ENCODE assay signal across 8 cellular contexts in genomic region chr21:44866780-44867179, GRCh38. TPM values are rescaled to one million over a fixed set of nuclear protein-coding genes. Genes with fewer than 3 reads are reported as not detected.
A peak's percentile ranks its signal among the peaks of the same experiment; 100 is the strongest.
DNase-seq lines count a peak whose midpoint lies in the region; ATAC-seq, FAIRE-seq and TF ChIP-seq lines count a peak whose summit lies in the region.

No MANE protein-coding gene starts in this region.

- no peaks in the 10 kb centered on the region for H3K27me3 ChIP-seq in Caco-2 (replicated peaks; ENCODE audit: control insufficient read depth, insufficient read depth, low read length)
- no peaks in the 10 kb centered on the region for H3K27me3 ChIP-seq in foreskin keratinocyte

- no peaks in the 10 kb centered on the region for H3K9me3 ChIP-seq in Caco-2

- TF ChIP-seq POLR2A in NB4 (IDR thresholded peaks at IDR 0.05; ENCODE audit: extremely low read depth, insufficient read length) = no peak

- no peaks in the 10 kb centered on the region for H3K27me3 Mint-ChIP-seq in Caco-2 (ENCODE audit: insufficient read depth, unreplicated experiment)

- peak in 1 of 2 experiments; percentile 17 for DNase-seq in Caco-2
- peak; percentile 54 for DNase-seq in NB4 (ENCODE audit: low read depth)
- peak; percentile 90 for DNase-seq in astrocyte of the hippocampus (ENCODE audit: low read depth, low spot score)
- DNase-seq in myocyte (ENCODE audit: low read depth) = peak; percentile 82
- no peak for DNase-seq in COLO829 (ENCODE audit: low spot score)
- DNase-seq in putamen (ENCODE audit: low spot score) = no peak
- no peak for DNase-seq in urothelium cell line (ENCODE audit: low spot score)
- DNase-seq in foreskin keratinocyte = no peak

- POLR2A ChIA-PET in Caco-2 (lab: Charles Lee) = interaction anchor here (0.9 kb wide), 1 partner anchor 14 kb away, joined by 3 read pairs; no protein-coding TSS in a partner anchor

- H3K36me3 ChIP-seq in Caco-2 (ENCODE audit: control insufficient read depth, insufficient read depth, low read length) = no peaks in the 10 kb centered on the region; the same call in none of the 2 replicates

- peaks cover 88% of the 10 kb centered on the region for H3K36me3 Mint-ChIP-seq in Caco-2 (ENCODE audit: insufficient read depth, unreplicated experiment)

- H3K4me3 Mint-ChIP-seq in Caco-2 (ENCODE audit: unreplicated experiment) = peak overlapping the region; percentile 22

- intact Hi-C loops in Caco-2 (cut with micrococcal nuclease; ENCODE audit: unreplicated experiment) = no loop called here

- TF ChIP-seq CTCF in Caco-2 (IDR thresholded peaks at IDR 0.05; ENCODE audit: insufficient read depth in 1 of 2, low read depth in 1 of 2, low read length in 1 of 2, severe bottlenecking in 1 of 2, unreplicated experiment in 1 of 2) (no peak), NB4 (IDR thresholded peaks at IDR 0.05; ENCODE audit: low read depth, low read length) (no peak), foreskin keratinocyte (conservative IDR thresholded peaks at IDR 0.05) (no peak)

- H3K9me3 Mint-ChIP-seq in Caco-2 (ENCODE audit: unreplicated experiment) = no peaks in the 10 kb centered on the region

- CTCF ChIA-PET in Caco-2 (lab: Charles Lee) = interaction anchor here (0.6 kb wide), 1 partner anchor 8 kb away, joined by 3 read pairs; no protein-coding TSS in a partner anchor

- H3K4me3 ChIP-seq in Caco-2 (ENCODE audit: low read depth, low read length) (no peak overlapping the region), NB4 (ENCODE audit: low read depth, low read length) (no peak overlapping the region)

- ATAC-seq in foreskin keratinocyte = no peak

- H3K4me1 ChIP-seq in Caco-2 (peaks cover 50% of the 10 kb centered on the region), foreskin keratinocyte (peaks cover 15% of the 10 kb centered on the region)

- no TSS peak for BruUV-seq in Caco-2 (replicated peaks; lab: Mats Ljungman, UMichigan)

- peak overlapping the region; percentile 88 for H3K27ac Mint-ChIP-seq in Caco-2 (ENCODE audit: unreplicated experiment)

- peaks cover 43% of the 10 kb centered on the region for H3K4me1 Mint-ChIP-seq in Caco-2 (ENCODE audit: low read depth, unreplicated experiment)

- no peak overlapping the region for H3K27ac ChIP-seq in foreskin keratinocyte

- no peak for FAIRE-seq in urothelium cell line (lab: Jason Lieb, UNC)

RNA-seq across cellular contexts. Expression of gene PTTG1IP, which starts 6.7 kb away (rescaled TPM):
- total RNA-seq in Caco-2 (2022) = 296 and 306 TPM in 2 replicates
- total RNA-seq in myocyte = 207 and 246 TPM in 2 replicates
- 370 TPM for polyA plus RNA-seq in myocyte (2012)
- 116 and 149 TPM in 2 replicates for total RNA-seq in foreskin keratinocyte
- polyA plus RNA-seq in foreskin keratinocyte = 92.9 and 104 TPM in 2 replicates

RNA-seq across cellular contexts. Expression of gene SUMO3, which starts 48.9 kb away (rescaled TPM):
- total RNA-seq in Caco-2 (2022) = 110 and 118 TPM in 2 replicates
- 78.6 and 79.5 TPM in 2 replicates for total RNA-seq in myocyte
- 123 TPM for polyA plus RNA-seq in myocyte (2012)
- total RNA-seq in foreskin keratinocyte = 127 and 134 TPM in 2 replicates
- polyA plus RNA-seq in foreskin keratinocyte = 129 and 147 TPM in 2 replicates

RNA-seq across cellular contexts. Expression of gene ITGB2, which starts 53.9 kb away (rescaled TPM):
- total RNA-seq in Caco-2 (2022) (0.48 and 1.1 TPM in 2 replicates), myocyte (2.2 and 3.2 TPM in 2 replicates), foreskin keratinocyte (6.4 and 6.5 TPM in 2 replicates)
- 19.1 TPM for polyA plus RNA-seq in myocyte (2012)
- polyA plus RNA-seq in foreskin keratinocyte = 5.0 and 5.2 TPM in 2 replicates

Comparison
In these comparisons a context has a peak if more than half of its experiments do, and no peak if none do; other contexts are left out.
1. DNase-seq: peak in NB4 (single experiment), astrocyte of the hippocampus (single experiment) and myocyte (single experiment); none in COLO829 (single experiment), putamen (single experiment), urothelium cell line (single experiment) and foreskin keratinocyte (0 of 2).